ENCODE assay signal across 9 cellular contexts in the genomic region with DNA sequence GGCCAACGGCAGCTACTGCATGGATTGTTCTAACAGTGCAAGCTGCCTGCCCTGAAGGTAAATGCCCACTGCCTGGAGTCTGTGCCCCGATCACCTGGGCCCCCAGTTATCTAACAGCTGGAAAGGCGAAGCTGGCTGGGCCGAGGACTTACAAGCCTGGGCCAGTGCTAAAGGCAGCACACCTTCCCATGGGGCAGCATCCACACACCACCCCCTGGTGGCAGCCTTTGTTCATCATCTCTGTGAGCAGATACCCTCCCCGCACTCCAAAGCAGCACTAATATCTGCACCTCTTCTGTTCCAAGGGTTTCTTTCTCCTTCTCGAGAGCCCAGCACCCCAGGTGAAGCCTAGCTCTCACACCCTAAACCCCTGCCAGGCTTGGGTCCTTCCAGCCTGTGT. TPM values are rescaled to one million over a fixed set of nuclear protein-coding genes. Genes with fewer than 3 reads are reported as not detected.
A peak's percentile ranks its signal among the peaks of the same experiment; 100 is the strongest.
DNase-seq lines count a peak whose midpoint lies in the region; ATAC-seq and TF ChIP-seq lines count a peak whose summit lies in the region.
"Had no signal": no experiment of that assay in that cellular context is flagged by ENCODE, and none has a peak within 500 bp of the region (broad histone marks: within the 10 kb centered on the region; RNA-seq: fewer than 3 reads in every experiment).

No MANE protein-coding gene starts in this region.

- intact Hi-C loops in PC-3 (cut with micrococcal nuclease): loop anchor here (10.0 kb wide), 1 partner anchor 309 kb away; no protein-coding TSS in a partner anchor

- H3K27me3 Mint-ChIP-seq in mesothelial cell of epicardium (ENCODE audit: low read depth): peaks cover 37% of the 10 kb centered on the region

- TF ChIP-seq CTCF in PC-3 (conservative IDR thresholded peaks at IDR 0.05; ENCODE audit: low read depth, low read length) (peak; percentile 61), cardiac fibroblast (IDR thresholded peaks at IDR 0.05; ENCODE audit: low read depth, low read length) (peak; percentile 68), mesothelial cell of epicardium (IDR thresholded peaks at IDR 0.05; ENCODE audit: unreplicated experiment) (peak; percentile 34)

- peak overlapping the region in 9 of 11 experiments; percentile 33 to 72 (median 59); a peak in 8 of 22 replicates for H3K4me2 ChIP-seq in BLaER1 treated with 17β-estradiol and CSF1 and Interleukin-3, amounts not matched to agents 10 nM and 100 nM
- no peak overlapping the region for H3K4me2 ChIP-seq in PC-3 (ENCODE audit: low read length)

- no peak overlapping the region for H2AFZ ChIP-seq in PC-3 (ENCODE audit: low read length)

- H3K36me3 Mint-ChIP-seq in mesothelial cell of epicardium: no peaks in the 10 kb centered on the region
- H3K36me3 Mint-ChIP-seq: IgD-negative memory B cell had no signal

- peaks cover 0 to 69% (median 0%) of the 10 kb centered on the region in 11 experiments; a peak in 9 of 22 replicates for H4K20me1 ChIP-seq in BLaER1 treated with 17β-estradiol and CSF1 and Interleukin-3, amounts not matched to agents 10 nM and 100 nM
- H4K20me1 ChIP-seq in PC-3 (ENCODE audit: low read length): no peaks in the 10 kb centered on the region

- H3K4me3 Mint-ChIP-seq in mesothelial cell of epicardium: no peak overlapping the region
- H3K4me3 Mint-ChIP-seq: IgD-negative memory B cell had no signal

- H3K9me3 Mint-ChIP-seq in mesothelial cell of epicardium: no peaks in the 10 kb centered on the region
- H3K9me3 Mint-ChIP-seq: IgD-negative memory B cell had no signal

- H3K27me3 ChIP-seq in BLaER1 treated with 17β-estradiol and CSF1 and Interleukin-3, amounts not matched to agents 10 nM and 100 nM: no peaks in the 10 kb centered on the region
- H3K27me3 ChIP-seq in PC-3 (ENCODE audit: low read length): no peaks in the 10 kb centered on the region

- H3K36me3 ChIP-seq in BLaER1 treated with 17β-estradiol and CSF1 and Interleukin-3, amounts not matched to agents 10 nM and 100 nM: peaks cover 0 to 78% (median 11%) of the 10 kb centered on the region in 11 experiments; a peak in 12 of 22 replicates
- H3K36me3 ChIP-seq in PC-3 (ENCODE audit: low read depth, low read length): no peaks in the 10 kb centered on the region

- peak overlapping the region in 2 of 11 experiments; percentile 6 to 21; a peak in 1 of 22 replicates for H3K27ac ChIP-seq in BLaER1 treated with 17β-estradiol and CSF1 and Interleukin-3, amounts not matched to agents 10 nM and 100 nM
- no peak overlapping the region for H3K27ac ChIP-seq in PC-3 (ENCODE audit: low read length)

- DNase-seq in PC-3: peak; percentile 64
- DNase-seq in cardiac fibroblast (ENCODE audit: low read depth in 2 of 2): peak; percentile 40 to 57
- peak in 1 of 2 experiments; percentile 51 for DNase-seq in mesothelial cell of epicardium (ENCODE audit: low spot score in 2 of 2, unreplicated experiment in 2 of 2)
- DNase-seq in DMS79 (lab: John Stamatoyannopoulos, UW): no peak
- DNase-seq in medulla oblongata (ENCODE audit: extremely low spot score): no peak

- H3K4me3 ChIP-seq in BLaER1 treated with 17β-estradiol and CSF1 and Interleukin-3, amounts not matched to agents 10 nM and 100 nM: no peak overlapping the region
- H3K4me3 ChIP-seq in PC-3 (ENCODE audit: low read length) (no peak overlapping the region), cardiac fibroblast (replicated peaks in 1 of 2; ENCODE audit: low read depth in 2 of 2, low read length in 2 of 2) (no peak overlapping the region)

- peaks cover 22 to 86% (median 51%) of the 10 kb centered on the region in 10 experiments for H3K4me1 ChIP-seq in BLaER1 treated with 17β-estradiol and CSF1 and Interleukin-3, amounts not matched to agents 10 nM and 100 nM
- peaks cover 8% of the 10 kb centered on the region for H3K4me1 ChIP-seq in PC-3 (ENCODE audit: insufficient read depth, low read length)

- peaks cover 1% of the 10 kb centered on the region for H3F3A ChIP-seq in PC-3 (ENCODE audit: low read length, unreplicated experiment)

- 0 out of 22 replicates have a peak overlapping the region, but pooled peaks of 1 of the 11 experiments have one; percentile 24 for H3K9ac ChIP-seq in BLaER1 treated with 17β-estradiol and CSF1 and Interleukin-3, amounts not matched to agents 10 nM and 100 nM
- H3K9ac ChIP-seq in PC-3 (ENCODE audit: low read length): no peak overlapping the region

- CTCF ChIA-PET in PC-3 (lab: Charles Lee): interaction anchor here (0.7 kb wide), 1 partner anchor 29 kb away, joined by 3 read pairs; no protein-coding TSS in a partner anchor

- BruUV-seq in PC-3 (replicated peaks; lab: Mats Ljungman, UMichigan): no TSS peak

- H3K4me1 Mint-ChIP-seq in mesothelial cell of epicardium: peaks cover 11% of the 10 kb centered on the region

- no peaks in the 10 kb centered on the region for H3K79me2 ChIP-seq in PC-3 (ENCODE audit: low read length)

- H3K9me3 ChIP-seq in BLaER1 treated with 17β-estradiol and CSF1 and Interleukin-3, amounts not matched to agents 10 nM and 100 nM (replicated peaks in 1 of 11): no peaks in the 10 kb centered on the region
- no peaks in the 10 kb centered on the region for H3K9me3 ChIP-seq in PC-3 (ENCODE audit: low read length)

- peak; percentile 77 for ATAC-seq in GM18867 (IDR thresholded peaks at IDR 0.05; ENCODE audit: unreplicated experiment)
- peak; percentile 77 for ATAC-seq in HG03442 (IDR thresholded peaks at IDR 0.05; ENCODE audit: unreplicated experiment)
- ATAC-seq in PC-3: peak; percentile 70

- no peak overlapping the region for H3K27ac Mint-ChIP-seq in mesothelial cell of epicardium

- no peaks in the 10 kb centered on the region for H3K9me2 ChIP-seq in PC-3 (replicated peaks; ENCODE audit: low read length)

- POLR2A ChIA-PET in PC-3 (lab: Charles Lee; ENCODE audit: unreplicated experiment): no interaction called here

RNA-seq across cellular contexts. Expression of gene SLC2A9, which starts 7.6 kb away (rescaled TPM):
- total RNA-seq in PC-3 (2014; rRNA removed): 0.11 TPM in 1 of 2 replicates, not detected in the other
- total RNA-seq in mesothelial cell of epicardium: 4.8 to 5.1 TPM (median 5.0 TPM) in 3 replicates

Comparison
In these comparisons a context has a peak if more than half of its experiments do, and no peak if none do; other contexts are left out.
1. DNase-seq: peak in PC-3 (single experiment) and cardiac fibroblast (2 of 2); none in DMS79 (single experiment) and medulla oblongata (single experiment).
2. Peak in every context shown above with its lines, with median percentiles within 50 percentile points of each other: ATAC-seq and CTCF ChIP-seq.